In the genomic region with DNA sequence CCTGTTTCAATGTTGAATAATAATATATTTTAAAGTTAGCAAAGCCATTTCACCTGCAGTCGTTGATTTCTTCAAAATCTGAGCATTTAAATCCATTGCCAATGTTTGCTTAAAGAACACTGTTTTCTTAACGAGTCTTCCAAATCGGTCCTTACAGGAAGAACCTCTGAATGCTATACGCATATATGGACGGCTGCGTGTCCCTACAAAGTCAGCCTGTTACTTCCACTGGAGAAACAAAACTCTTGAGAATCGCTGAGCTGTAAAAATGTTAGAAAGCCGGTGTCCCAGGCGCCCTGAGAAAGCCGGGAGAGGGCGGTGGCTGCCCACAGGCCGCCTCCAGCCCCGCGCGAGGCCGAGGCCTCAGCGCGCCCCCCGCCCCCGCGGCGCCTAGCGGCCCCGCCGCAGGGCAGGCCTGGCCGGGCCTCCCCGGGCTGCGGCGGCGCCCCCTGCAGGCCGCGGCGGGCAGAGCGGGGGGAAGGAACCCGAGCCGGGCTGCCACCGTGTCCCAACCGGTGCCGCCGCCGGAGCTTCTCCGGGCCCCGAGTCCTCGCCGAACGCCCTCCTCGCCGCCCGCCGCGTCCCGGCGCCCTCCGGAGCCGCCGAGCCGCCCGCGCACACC, we compare ENCODE assay signal across 8 cellular contexts. TPM values are rescaled to one million over a fixed set of nuclear protein-coding genes. Genes with fewer than 3 reads are reported as not detected.
A peak's percentile ranks its signal among the peaks of the same experiment; 100 is the strongest.
DNase-seq lines count a peak whose midpoint lies in the region; ATAC-seq and TF ChIP-seq lines count a peak whose summit lies in the region.

A gene with protein sequence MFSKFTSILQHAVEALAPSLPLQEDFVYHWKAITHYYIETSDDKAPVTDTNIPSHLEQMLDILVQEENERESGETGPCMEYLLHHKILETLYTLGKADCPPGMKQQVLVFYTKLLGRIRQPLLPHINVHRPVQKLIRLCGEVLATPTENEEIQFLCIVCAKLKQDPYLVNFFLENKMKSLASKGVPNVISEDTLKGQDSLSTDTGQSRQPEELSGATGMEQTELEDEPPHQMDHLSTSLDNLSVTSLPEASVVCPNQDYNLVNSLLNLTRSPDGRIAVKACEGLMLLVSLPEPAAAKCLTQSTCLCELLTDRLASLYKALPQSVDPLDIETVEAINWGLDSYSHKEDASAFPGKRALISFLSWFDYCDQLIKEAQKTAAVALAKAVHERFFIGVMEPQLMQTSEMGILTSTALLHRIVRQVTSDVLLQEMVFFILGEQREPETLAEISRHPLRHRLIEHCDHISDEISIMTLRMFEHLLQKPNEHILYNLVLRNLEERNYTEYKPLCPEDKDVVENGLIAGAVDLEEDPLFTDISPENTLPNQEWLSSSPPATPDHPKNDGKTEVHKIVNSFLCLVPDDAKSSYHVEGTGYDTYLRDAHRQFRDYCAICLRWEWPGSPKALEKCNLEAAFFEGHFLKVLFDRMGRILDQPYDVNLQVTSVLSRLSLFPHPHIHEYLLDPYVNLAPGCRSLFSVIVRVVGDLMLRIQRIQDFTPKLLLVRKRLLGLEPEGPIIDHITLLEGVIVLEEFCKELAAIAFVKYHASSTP (plus strand): TSS at position 488 of the 622 bp plus-strand sequence. CDS start 299 bp downstream, outside the sequence.

- POLR2A ChIA-PET in activated B cell treated with CpG ODN at 0.5 μM for 24 hours (lab: Charles Lee): interaction anchor here (0.6 to 1.8 kb wide), 7 partner anchors 9 to 1142 kb away, joined by 3 to 10 read pairs (median 5); a partner anchor contains a TSS

- H3K4me3 Mint-ChIP-seq in activated B cell treated with CpG ODN at 0.5 μM for 24 hours: peak within 1 kb of the TSS; percentile 91

- peak within 1 kb of the TSS; percentile 90 for H3K27ac Mint-ChIP-seq in activated B cell treated with CpG ODN at 0.5 μM for 24 hours

- peaks cover 27% of the 10 kb centered on the region for H3K4me1 Mint-ChIP-seq in activated B cell treated with CpG ODN at 0.5 μM for 24 hours

- intact Hi-C loops in activated B cell treated with CpG ODN at 0.5 μM for 24 hours (cut with micrococcal nuclease): loop anchor here (1.0 to 5.0 kb wide), 8 partner anchors 35 to 1143 kb away; a partner anchor contains a TSS

- peaks cover 7% of the 10 kb centered on the region for H3K36me3 Mint-ChIP-seq in activated B cell treated with CpG ODN at 0.5 μM for 24 hours (ENCODE audit: low read depth)

- no peaks in the 10 kb centered on the region for H3K9me3 Mint-ChIP-seq in activated B cell treated with CpG ODN at 0.5 μM for 24 hours

- H3K4me3 ChIP-seq in cardiac fibroblast (replicated peaks in 1 of 2; ENCODE audit: low read depth in 2 of 2, low read length in 2 of 2): peak within 1 kb of the TSS; percentile 71

- ATAC-seq in HG02840 (IDR thresholded peaks at IDR 0.05; ENCODE audit: low FRiP score, unreplicated experiment): peak; percentile 75
- ATAC-seq in activated B cell treated with CpG ODN at 0.5 μM for 24 hours (ENCODE audit: low read depth): peak; percentile 93

- DNase-seq in NK-92 treated with Interleukin-12 subunit alpha and Interleukin-12 subunit beta, amount 100 ng/mL, for 24 hours (lab: John Stamatoyannopoulos, UW): peak; percentile 55
- DNase-seq in NK-92 (lab: John Stamatoyannopoulos, UW; ENCODE audit: unreplicated experiment): no peak
- peak; percentile 67 for DNase-seq in NCI-H146 (lab: John Stamatoyannopoulos, UW)
- DNase-seq in activated B cell treated with CpG ODN at 0.5 μM for 24 hours: peak; percentile 95
- peak; percentile 72 to 86 for DNase-seq in cardiac fibroblast (ENCODE audit: low read depth in 2 of 2)
- DNase-seq in islet precursor cell: peak; percentile 85
- DNase-seq in stimulated activated CD4-positive, alpha-beta T cell treated with anti-CD3 and anti-CD28 coated beads, Interleukin-15, amount 100 ng/mL, for 1 hour (ENCODE audit: low read depth in 1 of 2, low spot score in 1 of 2): peak; percentile 75 to 84

- CTCF ChIA-PET in activated B cell treated with CpG ODN at 0.5 μM for 24 hours (lab: Charles Lee): interaction anchor here (0.7 to 2.4 kb wide), 18 partner anchors 9 to 517 kb away, joined by 3 to 11 read pairs (median 5); a partner anchor contains a TSS

- no peaks in the 10 kb centered on the region for H3K27me3 Mint-ChIP-seq in activated B cell treated with CpG ODN at 0.5 μM for 24 hours

- no peak for TF ChIP-seq CTCF in activated B cell treated with CpG ODN at 0.5 μM for 24 hours (IDR thresholded peaks at IDR 0.05)
- peak; percentile 13 for TF ChIP-seq CTCF in cardiac fibroblast (IDR thresholded peaks at IDR 0.05; ENCODE audit: low read depth, low read length)

RNA-seq across cellular contexts. Expression of the gene that starts here (rescaled TPM):
- total RNA-seq in activated B cell treated with CpG ODN at 0.5 μM for 24 hours: 16.5 and 20.2 TPM in 2 replicates
